ENCODE assay signal across 2 cellular contexts in genomic region chr20:36090223-36090622, GRCh38.
TF ChIP-seq lines count a peak whose summit lies in the region.

No MANE protein-coding gene starts in this region.

TF ChIP-seq in A549, 52 proteins besides CTCF, POLR2A, EP300 and RAD21 (continued from another document):
- TF ChIP-seq HMGXB4 (CRISPR knock-in tag; IDR thresholded peaks at IDR 0.05; ENCODE audit: borderline replicate concordance) (no peak), EHMT2 (IDR thresholded peaks at IDR 0.05; ENCODE audit: low read depth) (no peak), NR3C1 (IDR thresholded peaks at IDR 0.05) (no peak), POLR2AphosphoS2 (conservative IDR thresholded peaks at IDR 0.05; ENCODE audit: low read length) (no peak), TP53 (CRISPR knock-in tag; IDR thresholded peaks at IDR 0.05) (no peak), CBX2 (IDR thresholded peaks at IDR 0.05; ENCODE audit: borderline replicate concordance, low read depth) (no peak)

TF ChIP-seq in H1, 55 proteins besides CTCF, POLR2A, EP300 and RAD21 (continued from another document):
- TF ChIP-seq TCF12 (IDR thresholded peaks at IDR 0.05; ENCODE audit: low read depth, low read length): no peak
- no peak for TF ChIP-seq JUN (IDR thresholded peaks at IDR 0.05; ENCODE audit: low read depth, low read length)
- no peak for TF ChIP-seq POU5F1 (IDR thresholded peaks at IDR 0.05; ENCODE audit: low read depth, low read length)
- no peak for TF ChIP-seq CHD7 (IDR thresholded peaks at IDR 0.05; ENCODE audit: insufficient replicate concordance, low read length)
- no peak for TF ChIP-seq RFX5 (IDR thresholded peaks at IDR 0.05; ENCODE audit: borderline replicate concordance, low read depth, low read length)
- TF ChIP-seq RBBP5 (IDR thresholded peaks at IDR 0.05; ENCODE audit: borderline replicate concordance, low read depth, low read length): no peak
- TF ChIP-seq NANOG (IDR thresholded peaks at IDR 0.05; ENCODE audit: insufficient read depth, low read depth, low read length, poor library complexity, severe bottlenecking): no peak
- no peak for TF ChIP-seq TEAD4 (IDR thresholded peaks at IDR 0.05; ENCODE audit: low read depth, low read length)
- no peak for TF ChIP-seq TBP (IDR thresholded peaks at IDR 0.05; ENCODE audit: low read depth, low read length)
- no peak for TF ChIP-seq CBX8 (IDR thresholded peaks at IDR 0.05; ENCODE audit: borderline replicate concordance, low read depth, low read length)
- TF ChIP-seq SIX5 (IDR thresholded peaks at IDR 0.05; ENCODE audit: low read depth, low read length): no peak
- no peak for TF ChIP-seq SP2 (IDR thresholded peaks at IDR 0.05; ENCODE audit: low read length)
- TF ChIP-seq SIN3A (conservative IDR thresholded peaks at IDR 0.05 in 1 of 2, IDR thresholded peaks at IDR 0.05 in 1 of 2; ENCODE audit: low read depth in 1 of 2, low read length in 2 of 2): no peak
- TF ChIP-seq SIRT6 (IDR thresholded peaks at IDR 0.05; ENCODE audit: low read length): no peak
